14 cellular contexts compared by ENCODE assay signal in genomic region chr15:58558777-58559176, GRCh38.
A peak's percentile ranks its signal among the peaks of the same experiment; 100 is the strongest.
DNase-seq lines count a peak whose midpoint lies in the region; ATAC-seq, FAIRE-seq and TF ChIP-seq lines count a peak whose summit lies in the region.
"Had no signal": no experiment of that assay in that cellular context is flagged by ENCODE, and none has a peak within 500 bp of the region (broad histone marks: within the 10 kb centered on the region; RNA-seq: fewer than 3 reads in every experiment).

No MANE protein-coding gene starts in this region.

- H3K27ac ChIP-seq in liver (ENCODE audit: low read depth in 1 of 2, low read length in 2 of 2) (no peak overlapping the region), HepG2 (ENCODE audit: extremely low read length, insufficient read depth, low read length) (no peak overlapping the region)

- intact Hi-C loops in HepG2 (cut with micrococcal nuclease; ENCODE audit: unreplicated experiment), result no loop called here

- TF ChIP-seq CTCF in liver (IDR thresholded peaks at IDR 0.05; ENCODE audit: low read depth, low read length, missing input control) (peak; percentile 51), HepG2 (CRISPR knock-in tag; IDR thresholded peaks at IDR 0.05) (no peak)

- H4K20me1 ChIP-seq in HepG2 (ENCODE audit: insufficient read depth, low read length), result no peaks in the 10 kb centered on the region

- H3K4me3 ChIP-seq in liver (ENCODE audit: low read depth in 1 of 3, low read length in 3 of 3) (no peak overlapping the region), HepG2 (replicated peaks in 1 of 3; ENCODE audit: insufficient read depth in 1 of 3, low read depth in 2 of 3, low read length in 3 of 3) (no peak overlapping the region)

- CTCF ChIA-PET in HepG2 (lab: Yijun Ruan, JAX; ENCODE audit: low intra/inter-chr PET ratio, low total read pairs), result no interaction called here
- CTCF ChIA-PET in HEK293T (lab: Yijun Ruan, JAX), result no interaction called here

- ATAC-seq in HepG2, result no peak
- ATAC-seq in left lobe of liver, result peak; percentile 90

- no peak overlapping the region for H3K9ac ChIP-seq in liver (ENCODE audit: low read depth in 1 of 2, low read length in 2 of 2)
- H3K9ac ChIP-seq in HepG2 (ENCODE audit: insufficient read depth, low read depth, low read length), result no peak overlapping the region

- H3K27me3 ChIP-seq in liver (ENCODE audit: control insufficient read depth in 4 of 4, insufficient read depth in 4 of 4, low read length in 3 of 4), result no peaks in the 10 kb centered on the region
- no peaks in the 10 kb centered on the region for H3K27me3 ChIP-seq in HepG2 (ENCODE audit: control insufficient read depth in 1 of 2, insufficient read depth in 2 of 2, low read length in 2 of 2)

- H3K36me3 ChIP-seq in liver (ENCODE audit: control insufficient read depth in 4 of 4, insufficient read depth in 3 of 4, low read depth in 1 of 4, low read length in 3 of 4) (peaks cover 0 to 11% (median 7%) of the 10 kb centered on the region in 4 donors), HepG2 (replicated peaks in 1 of 2; ENCODE audit: control insufficient read depth in 1 of 2, insufficient read depth in 2 of 2, low read length in 2 of 2) (no peaks in the 10 kb centered on the region; a peak in 1 of 5 replicates)

- TF ChIP-seq EP300 in HepG2 (IDR thresholded peaks at IDR 0.05; ENCODE audit: low read depth in 2 of 2, low read length in 2 of 2), result no peak
- no peak for TF ChIP-seq EP300 in HepG2 (CRISPR knock-in tag; IDR thresholded peaks at IDR 0.05; ENCODE audit: borderline replicate concordance)

- POLR2A ChIA-PET in HepG2 (lab: Yijun Ruan, JAX) (no interaction called here), HEK293T (lab: Yijun Ruan, JAX) (no interaction called here)

- H3K4me1 ChIP-seq in liver (ENCODE audit: control insufficient read depth in 4 of 4, insufficient read depth in 4 of 4, low read length in 3 of 4) (peaks cover 0 to 6% (median 1%) of the 10 kb centered on the region in 4 donors), HepG2 (ENCODE audit: insufficient read depth, low read length) (peaks cover 15% of the 10 kb centered on the region)

- no peak overlapping the region for H2AFZ ChIP-seq in HepG2 (ENCODE audit: low read length)

- in situ Hi-C loops in HepG2 (cut with HindIII; ENCODE audit: extremely low pct_ligation_motif_present, low pct_unique_long_range_greater_than_20kb), result no loop called here

- WGBS in liver, result 41% methylated on average over 1 of the region's 1 CpG
- WGBS in HepG2 (ENCODE audit: low lambda C conversion rate), result 93% methylated on average over 1 of the region's 1 CpG

- no TSS peak for BruUV-seq in HepG2 (replicated peaks; lab: Mats Ljungman, UMichigan)

- DNase-seq in HepG2 (ENCODE audit: low spot score) (no peak), fibroblast of gingiva (ENCODE audit: low read depth) (peak; percentile 57), left lobe of liver (ENCODE audit: low spot score) (peak; percentile 51), AG08396 (ENCODE audit: low spot score) (no peak), HEK293T (ENCODE audit: extremely low spot score) (no peak), NCI-H524 treated with DMSO at 0.1 percent for 48 hours (lab: John Stamatoyannopoulos, UW) (no peak)
- DNase-seq: 8988T; C1 segment of cervical spinal cord; Calu3; CD4-positive, alpha-beta T cell; DMS 273 treated with DMSO at 0.1 percent for 48 hours; HCEC 1CT; IMR-90 had no signal

- TF ChIP-seq RAD21 in liver (IDR thresholded peaks at IDR 0.05), result peak; percentile 89
- no peak for TF ChIP-seq RAD21 in HepG2 (CRISPR knock-in tag; IDR thresholded peaks at IDR 0.05)

- TF ChIP-seq POLR2A in HepG2 (IDR thresholded peaks at IDR 0.05; ENCODE audit: insufficient read depth in 1 of 2, low read depth in 2 of 2, low read length in 2 of 2), result no peak

- H3K9me3 ChIP-seq in liver (ENCODE audit: control insufficient read depth in 4 of 4, low read length in 3 of 4), result no peaks in the 10 kb centered on the region
- H3K9me3 ChIP-seq in HepG2 (ENCODE audit: low read length), result no peaks in the 10 kb centered on the region

- no peak overlapping the region for H3K4me2 ChIP-seq in HepG2 (ENCODE audit: low read depth, low read length)

- no peaks in the 10 kb centered on the region for H3K79me2 ChIP-seq in HepG2 (ENCODE audit: insufficient read depth, low read length)

- no peak for FAIRE-seq in HepG2 (lab: Jason Lieb, UNC)

TF ChIP-seq in liver, 16 proteins besides CTCF, POLR2A, EP300 and RAD21 (continues in another document):
- TF ChIP-seq HNF4G (IDR thresholded peaks at IDR 0.05) (no peak), ZBTB33 (IDR thresholded peaks at IDR 0.05) (peak; percentile 27), JUND (IDR thresholded peaks at IDR 0.05) (peak in 1 of 2 donors; percentile 20), NR2F2 (IDR thresholded peaks at IDR 0.05) (no peak), GABPA (IDR thresholded peaks at IDR 0.05 in 1 of 2, conservative IDR thresholded peaks at IDR 0.05 in 1 of 2) (no peak)

TF ChIP-seq in HepG2, 621 proteins besides CTCF, POLR2A, EP300 and RAD21:
- TF ChIP-seq ZMAT3 (CRISPR knock-in tag; conservative IDR thresholded peaks at IDR 0.05), result no peak
- no peak for TF ChIP-seq KDM4B (CRISPR knock-in tag; IDR thresholded peaks at IDR 0.05)
- no peak for TF ChIP-seq YY1 (IDR thresholded peaks at IDR 0.05; ENCODE audit: insufficient read depth, insufficient replicate concordance, low read depth, low read length)
- no peak for TF ChIP-seq ZNF232 (CRISPR knock-in tag; IDR thresholded peaks at IDR 0.05; ENCODE audit: borderline replicate concordance)
- no peak for TF ChIP-seq ZNF660 (CRISPR knock-in tag; IDR thresholded peaks at IDR 0.05; ENCODE audit: borderline replicate concordance, low read depth)
- no peak for TF ChIP-seq ZFP36 (IDR thresholded peaks at IDR 0.05; ENCODE audit: borderline replicate concordance, low read depth, low read length, partially characterized antibody)
- TF ChIP-seq ZBTB26 (CRISPR knock-in tag; IDR thresholded peaks at IDR 0.05; ENCODE audit: borderline replicate concordance), result no peak
- no peak for TF ChIP-seq MED8 (CRISPR knock-in tag; IDR thresholded peaks at IDR 0.05; ENCODE audit: insufficient replicate concordance)
- no peak for TF ChIP-seq HHEX (CRISPR knock-in tag; IDR thresholded peaks at IDR 0.05)

TF ChIP-seq in HEK293T, 16 proteins besides CTCF, POLR2A, EP300 and RAD21:
- TF ChIP-seq SP1 (IDR thresholded peaks at IDR 0.05), result no peak
- no peak for TF ChIP-seq SUZ12 (IDR thresholded peaks at IDR 0.05)
- no peak for TF ChIP-seq BHLHE40 (IDR thresholded peaks at IDR 0.05; ENCODE audit: borderline replicate concordance)
- no peak for TF ChIP-seq PKNOX1 (IDR thresholded peaks at IDR 0.05)
- TF ChIP-seq LEF1 (IDR thresholded peaks at IDR 0.05; ENCODE audit: borderline replicate concordance), result no peak
- TF ChIP-seq NFRKB (IDR thresholded peaks at IDR 0.05), result no peak
- no peak for TF ChIP-seq FOXK2 (IDR thresholded peaks at IDR 0.05)
- no peak for TF ChIP-seq HDGF (IDR thresholded peaks at IDR 0.05; ENCODE audit: borderline replicate concordance)
- no peak for TF ChIP-seq FOXM1 (IDR thresholded peaks at IDR 0.05; ENCODE audit: borderline replicate concordance)
- no peak for TF ChIP-seq ELF4 (IDR thresholded peaks at IDR 0.05)
- TF ChIP-seq L3MBTL2 (conservative IDR thresholded peaks at IDR 0.05), result no peak
- no peak for TF ChIP-seq ZNF384 (IDR thresholded peaks at IDR 0.05)
- no peak for TF ChIP-seq TARDBP (IDR thresholded peaks at IDR 0.05)
- TF ChIP-seq CTBP1 (IDR thresholded peaks at IDR 0.05; ENCODE audit: borderline replicate concordance), result no peak

Comparison
In these comparisons a context has a peak if more than half of its experiments do, and no peak if none do; other contexts are left out.
1. DNase-seq: peak in fibroblast of gingiva (single experiment) and left lobe of liver (single experiment); none in HepG2 (single experiment), AG08396 (single experiment), HEK293T (single experiment) and NCI-H524 treated with DMSO at 0.1 percent for 48 hours (single experiment).